ENCODE assay signal across 1 cellular context in genomic region chr13:29994911-29995601, GRCh38.
TF ChIP-seq lines count a peak whose summit lies in the region.

No MANE protein-coding gene starts in this region.

TF ChIP-seq in IMR-90, 13 proteins besides CTCF, POLR2A, EP300 and RAD21:
- TF ChIP-seq CEBPB (IDR thresholded peaks at IDR 0.05; ENCODE audit: low read depth, low read length) (no peak), MXI1 (IDR thresholded peaks at IDR 0.05; ENCODE audit: borderline replicate concordance, low read depth, low read length) (no peak), MAZ (IDR thresholded peaks at IDR 0.05; ENCODE audit: borderline replicate concordance, low read depth, low read length) (no peak), RFX5 (IDR thresholded peaks at IDR 0.05; ENCODE audit: low read depth, low read length) (no peak)
- TF ChIP-seq, protein P1, sequence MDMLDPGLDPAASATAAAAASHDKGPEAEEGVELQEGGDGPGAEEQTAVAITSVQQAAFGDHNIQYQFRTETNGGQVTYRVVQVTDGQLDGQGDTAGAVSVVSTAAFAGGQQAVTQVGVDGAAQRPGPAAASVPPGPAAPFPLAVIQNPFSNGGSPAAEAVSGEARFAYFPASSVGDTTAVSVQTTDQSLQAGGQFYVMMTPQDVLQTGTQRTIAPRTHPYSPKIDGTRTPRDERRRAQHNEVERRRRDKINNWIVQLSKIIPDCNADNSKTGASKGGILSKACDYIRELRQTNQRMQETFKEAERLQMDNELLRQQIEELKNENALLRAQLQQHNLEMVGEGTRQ (IDR thresholded peaks at IDR 0.05; ENCODE audit: low read depth, low read length) = no peak
